2 cellular contexts compared by ENCODE assay signal in the genomic region with DNA sequence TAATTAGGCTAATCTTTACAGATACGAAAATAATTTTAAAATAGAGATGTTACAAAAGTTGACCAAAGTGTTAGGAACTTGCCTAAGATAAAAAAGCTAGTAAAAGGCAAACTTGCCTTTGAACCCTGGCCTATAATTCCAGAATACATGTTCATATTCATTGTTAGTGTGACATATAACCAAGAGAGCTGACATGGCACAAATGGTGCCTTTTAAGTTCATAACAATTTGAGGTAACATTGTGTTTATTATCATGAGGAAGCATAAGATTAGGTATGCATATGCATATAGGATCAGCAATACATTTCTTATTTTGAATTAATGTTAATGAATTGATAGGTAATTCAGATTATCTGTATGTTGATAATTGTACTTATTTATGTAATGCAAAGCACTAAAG.
TF ChIP-seq lines count a peak whose summit lies in the region.

No MANE protein-coding gene starts in this region.

TF ChIP-seq in HepG2, 621 proteins besides CTCF, POLR2A, EP300 and RAD21 (continued from another document):
- TF ChIP-seq MAFF (IDR thresholded peaks at IDR 0.05; ENCODE audit: low read depth, low read length): peak; percentile 51; the same call in 1 of the 2 replicates
- no peak for TF ChIP-seq ZSCAN9 (CRISPR knock-in tag; IDR thresholded peaks at IDR 0.05; ENCODE audit: borderline replicate concordance)

TF ChIP-seq in IMR-90, 13 proteins besides CTCF, POLR2A, EP300 and RAD21 (continued from another document):
- no peak for TF ChIP-seq ELK1 (IDR thresholded peaks at IDR 0.05; ENCODE audit: borderline replicate concordance, low read depth, low read length)
